22 cellular contexts compared by ENCODE assay signal in genomic region chr3:40468018-40468417, GRCh38. TPM values are rescaled to one million over a fixed set of nuclear protein-coding genes. Genes with fewer than 3 reads are reported as not detected.
A peak's percentile ranks its signal among the peaks of the same experiment; 100 is the strongest.
DNase-seq lines count a peak whose midpoint lies in the region; ATAC-seq lines count a peak whose summit lies in the region.
"Had no signal": no experiment of that assay in that cellular context is flagged by ENCODE, and none has a peak within 500 bp of the region (broad histone marks: within the 10 kb centered on the region; RNA-seq: fewer than 3 reads in every experiment).

No MANE protein-coding gene starts in this region.

- ATAC-seq in left colon: peak; percentile 45
- no peak for ATAC-seq in sciatic nerve
- ATAC-seq: GM23338, T-cell had no signal

- H3K9me3 Mint-ChIP-seq in activated CD4-positive, alpha-beta memory T cell treated with anti-CD3 and anti-CD28 coated beads, Interleukin-2, amount 10 ng/mL, durations not matched to agents 7 days and 5 days: no peaks in the 10 kb centered on the region
- H3K9me3 Mint-ChIP-seq: CD8-positive, alpha-beta memory T cell; GM23338; H9; IgD-negative memory B cell; T-cell had no signal

- H3K27ac Mint-ChIP-seq in activated CD4-positive, alpha-beta memory T cell treated with anti-CD3 and anti-CD28 coated beads, Interleukin-2, amount 10 ng/mL, durations not matched to agents 7 days and 5 days: no peak overlapping the region
- H3K27ac Mint-ChIP-seq: B cell, GM23338, IgD-negative memory B cell, T-cell had no signal

- intact Hi-C loops in left colon (cut with DNase I, micrococcal nuclease): no loop called here
- intact Hi-C loops in sciatic nerve (cut with DNase I): no loop called here

- peak; percentile 71 for DNase-seq in DMS53 (lab: John Stamatoyannopoulos, UW)
- peak; percentile 72 for DNase-seq in NCI-H2029 (lab: John Stamatoyannopoulos, UW)
- no peak for DNase-seq in left colon
- no peak for DNase-seq in NCI-H2196 (lab: John Stamatoyannopoulos, UW; ENCODE audit: unreplicated experiment)
- no peak for DNase-seq in activated CD4-positive, alpha-beta memory T cell treated with anti-CD3 and anti-CD28 coated beads, Interleukin-2, amount 10 ng/mL, durations not matched to agents 7 days and 5 days
- DNase-seq in sciatic nerve (ENCODE audit: low spot score): no peak
- DNase-seq in NCI-H2107 (lab: John Stamatoyannopoulos, UW): no peak
- DNase-seq: Calu3; CD8-positive, alpha-beta memory T cell; H9; NCI-H1092; NCI-H1417 treated with DMSO at 0.1 percent for 48 hours; NCI-H1694 treated with DMSO at 0.1 percent for 48 hours; NCI-H446; NCI-H524 treated with DMSO at 0.1 percent for 48 hours; NCI-H774; SHP77; T-cell had no signal

- H3K36me3 Mint-ChIP-seq in activated CD4-positive, alpha-beta memory T cell treated with anti-CD3 and anti-CD28 coated beads, Interleukin-2, amount 10 ng/mL, durations not matched to agents 7 days and 5 days (ENCODE audit: low read depth): peaks cover 43% of the 10 kb centered on the region

- H3K4me3 Mint-ChIP-seq in activated CD4-positive, alpha-beta memory T cell treated with anti-CD3 and anti-CD28 coated beads, Interleukin-2, amount 10 ng/mL, durations not matched to agents 7 days and 5 days: no peak overlapping the region
- H3K4me3 Mint-ChIP-seq: B cell, CD14-positive monocyte, GM23338, H9, IgD-negative memory B cell, T-cell had no signal

- no peaks in the 10 kb centered on the region for H3K27me3 Mint-ChIP-seq in activated CD4-positive, alpha-beta memory T cell treated with anti-CD3 and anti-CD28 coated beads, Interleukin-2, amount 10 ng/mL, durations not matched to agents 7 days and 5 days
- H3K27me3 Mint-ChIP-seq: B cell; CD8-positive, alpha-beta memory T cell; IgD-negative memory B cell; T-cell had no signal

- POLR2A ChIA-PET in activated CD4-positive, alpha-beta memory T cell treated with anti-CD3 and anti-CD28 coated beads, Interleukin-2, amount 10 ng/mL, durations not matched to agents 7 days and 5 days (lab: Charles Lee): no interaction called here

- CTCF ChIA-PET in activated CD4-positive, alpha-beta memory T cell treated with anti-CD3 and anti-CD28 coated beads, Interleukin-2, amount 10 ng/mL, durations not matched to agents 7 days and 5 days (lab: Charles Lee): no interaction called here

- peaks cover 26% of the 10 kb centered on the region for H3K4me1 Mint-ChIP-seq in activated CD4-positive, alpha-beta memory T cell treated with anti-CD3 and anti-CD28 coated beads, Interleukin-2, amount 10 ng/mL, durations not matched to agents 7 days and 5 days
- H3K4me1 Mint-ChIP-seq: B cell had no signal

RNA-seq across cellular contexts. Expression of gene ZNF619, which starts 8.9 kb away (rescaled TPM):
- total RNA-seq in left colon (10 to 100 TPM in 1 of 2 donors, 1 to 10 TPM in 1; 6.5 to 11.7 TPM), sciatic nerve (7.3 TPM)
- 10 to 100 TPM; 10.5 to 10.6 TPM for total RNA-seq in activated CD4-positive, alpha-beta memory T cell treated with anti-CD3 and anti-CD28 coated beads, Interleukin-2, amount 10 ng/mL, durations not matched to agents 7 days and 5 days

RNA-seq across cellular contexts. Expression of gene RPL14, which starts 10.9 kb away (rescaled TPM):
- total RNA-seq in left colon: 1,000 to 10,000 TPM; 1,376 to 1,424 TPM
- 1,000 to 10,000 TPM; 1,898 to 2,001 TPM for total RNA-seq in activated CD4-positive, alpha-beta memory T cell treated with anti-CD3 and anti-CD28 coated beads, Interleukin-2, amount 10 ng/mL, durations not matched to agents 7 days and 5 days
- total RNA-seq in sciatic nerve: 1,368 TPM

RNA-seq across cellular contexts. Expression of gene ZNF620, which starts 37.8 kb away (rescaled TPM):
- total RNA-seq in left colon: 1 to 10 TPM; 4.1 to 5.0 TPM
- total RNA-seq in activated CD4-positive, alpha-beta memory T cell treated with anti-CD3 and anti-CD28 coated beads, Interleukin-2, amount 10 ng/mL, durations not matched to agents 7 days and 5 days: 1 to 10 TPM; 6.1 to 6.3 TPM
- 6.1 TPM for total RNA-seq in sciatic nerve

RNA-seq across cellular contexts. Expression of gene ZNF621, which starts 56.7 kb away (rescaled TPM):
- total RNA-seq in left colon: 10 to 100 TPM; 14.3 to 14.8 TPM
- total RNA-seq in activated CD4-positive, alpha-beta memory T cell treated with anti-CD3 and anti-CD28 coated beads, Interleukin-2, amount 10 ng/mL, durations not matched to agents 7 days and 5 days: 10 to 100 TPM; 24.9 to 25.7 TPM
- 31.5 TPM for total RNA-seq in sciatic nerve

Comparison
In these comparisons a context has a peak if more than half of its experiments do, and no peak if none do; other contexts are left out.
1. DNase-seq: peak in DMS53 (single experiment) and NCI-H2029 (single experiment); none in left colon (0 of 2), NCI-H2196 (single experiment), activated CD4-positive, alpha-beta memory T cell treated with anti-CD3 and anti-CD28 coated beads, Interleukin-2, amount 10 ng/mL, durations not matched to agents 7 days and 5 days (single experiment), sciatic nerve (single experiment) and NCI-H2107 (single experiment).